Comparison of ENCODE assay signal across 8 cellular contexts in the genomic region with DNA sequence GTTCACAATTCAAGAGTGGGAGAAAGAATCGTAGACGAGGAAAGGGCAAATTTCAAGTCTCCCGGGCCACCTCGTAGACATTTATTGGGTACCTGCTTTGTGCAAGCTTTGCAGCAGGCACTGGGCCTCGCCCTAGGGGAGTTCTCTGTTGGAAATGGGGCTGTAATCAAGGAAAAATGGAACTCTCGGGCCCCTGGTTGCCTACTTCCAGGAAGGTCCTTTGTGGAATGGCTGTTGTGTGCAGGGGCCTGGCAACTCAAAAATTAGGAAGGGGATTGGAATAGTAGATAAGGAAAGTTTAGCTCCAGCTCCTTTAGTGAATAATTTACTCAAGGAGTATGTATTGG. TPM values are rescaled to one million over a fixed set of nuclear protein-coding genes. Genes with fewer than 3 reads are reported as not detected.
DNase-seq lines count a peak whose midpoint lies in the region; ATAC-seq, FAIRE-seq and TF ChIP-seq lines count a peak whose summit lies in the region.

No MANE protein-coding gene starts in this region.

- no peaks in the 10 kb centered on the region for H3K9me3 ChIP-seq in iPS-18a (ENCODE audit: control insufficient read depth, low read depth, low read length)

- FAIRE-seq in HTR-8/SVneo (lab: Jason Lieb, UNC) = no peak

- no peaks in the 10 kb centered on the region for H3K27me3 ChIP-seq in HL-60 (ENCODE audit: insufficient read depth, poor library complexity, severe bottlenecking)
- no peaks in the 10 kb centered on the region for H3K27me3 ChIP-seq in iPS-18a (ENCODE audit: control insufficient read depth, insufficient read depth, low read length)

- no peaks in the 10 kb centered on the region for H3K9me3 Mint-ChIP-seq in activated naive CD4-positive, alpha-beta T cell treated with anti-CD3 and anti-CD28 coated beads, Interleukin-2, amount 50 U/mL, for 72 hours
- no peaks in the 10 kb centered on the region for H3K9me3 Mint-ChIP-seq in stimulated activated naive B cell treated with anti-CD40 and anti-IgM and Interleukin-4, amounts not matched to agents 10 μg/mL and 1 μg/mL and 100 μg/mL, for 72 hours

- peaks cover 27 to 38% of the 10 kb centered on the region in 2 donors for H3K36me3 Mint-ChIP-seq in activated naive CD4-positive, alpha-beta T cell treated with anti-CD3 and anti-CD28 coated beads, Interleukin-2, amount 50 U/mL, for 72 hours
- H3K36me3 Mint-ChIP-seq in stimulated activated naive B cell treated with anti-CD40 and anti-IgM and Interleukin-4, amounts not matched to agents 10 μg/mL and 1 μg/mL and 100 μg/mL, for 72 hours = peaks cover 19 to 32% of the 10 kb centered on the region in 2 donors

- H3K4me1 Mint-ChIP-seq in stimulated activated naive B cell treated with anti-CD40 and anti-IgM and Interleukin-4, amounts not matched to agents 10 μg/mL and 1 μg/mL and 100 μg/mL, for 72 hours = peaks cover 34 to 58% of the 10 kb centered on the region in 2 donors

- H3K27me3 Mint-ChIP-seq in stimulated activated naive B cell treated with anti-CD40 and anti-IgM and Interleukin-4, amounts not matched to agents 10 μg/mL and 1 μg/mL and 100 μg/mL, for 72 hours = no peaks in the 10 kb centered on the region

- peak overlapping the region; percentile 91 to 96 for H3K4me3 Mint-ChIP-seq in stimulated activated naive B cell treated with anti-CD40 and anti-IgM and Interleukin-4, amounts not matched to agents 10 μg/mL and 1 μg/mL and 100 μg/mL, for 72 hours

- DNase-seq in HL-60 (ENCODE audit: low read depth in 1 of 2, low spot score in 1 of 2) (no peak), HTR-8/SVneo (ENCODE audit: insufficient read length, low spot score) (no peak), NCI-H128 (lab: John Stamatoyannopoulos, UW; ENCODE audit: unreplicated experiment) (no peak)
- DNase-seq in activated naive CD4-positive, alpha-beta T cell treated with anti-CD3 and anti-CD28 coated beads, Interleukin-2, amount 50 U/mL, for 72 hours (ENCODE audit: low spot score in 2 of 2) = no peak
- DNase-seq in stimulated activated naive B cell treated with anti-CD40 and anti-IgM and Interleukin-4, amounts not matched to agents 10 μg/mL and 1 μg/mL and 100 μg/mL, for 72 hours = no peak

- H3K4me1 ChIP-seq in iPS-18a (ENCODE audit: control insufficient read depth, low read depth, low read length) = peaks cover 8% of the 10 kb centered on the region

- no peak for TF ChIP-seq CTCF in HL-60 (IDR thresholded peaks at IDR 0.05; ENCODE audit: insufficient read depth, low read length)

- no peak for ATAC-seq in activated naive CD4-positive, alpha-beta T cell treated with anti-CD3 and anti-CD28 coated beads, Interleukin-2, amount 50 U/mL, for 72 hours
- ATAC-seq in stimulated activated naive B cell treated with anti-CD40 and anti-IgM and Interleukin-4, amounts not matched to agents 10 μg/mL and 1 μg/mL and 100 μg/mL, for 72 hours (replicated peaks) = no peak
- ATAC-seq in HG03571 (IDR thresholded peaks at IDR 0.05; ENCODE audit: unreplicated experiment) (no peak), GM19455 (IDR thresholded peaks at IDR 0.05; ENCODE audit: unreplicated experiment) (no peak)

- H3K9ac ChIP-seq in iPS-18a (ENCODE audit: low read length) = peak overlapping the region; percentile 88

- peak overlapping the region; percentile 92 to 95 for H3K27ac Mint-ChIP-seq in activated naive CD4-positive, alpha-beta T cell treated with anti-CD3 and anti-CD28 coated beads, Interleukin-2, amount 50 U/mL, for 72 hours
- no peak overlapping the region for H3K27ac Mint-ChIP-seq in stimulated activated naive B cell treated with anti-CD40 and anti-IgM and Interleukin-4, amounts not matched to agents 10 μg/mL and 1 μg/mL and 100 μg/mL, for 72 hours

- peak overlapping the region; percentile 95 for H3K4me3 ChIP-seq in HL-60 (replicated peaks; ENCODE audit: insufficient read depth, low read length)
- H3K4me3 ChIP-seq in iPS-18a (ENCODE audit: low read length) = peak overlapping the region; percentile 92

- H3K27ac ChIP-seq in HL-60 (replicated peaks) (peak overlapping the region; percentile 80), iPS-18a (ENCODE audit: low read length) (peak overlapping the region; percentile 51)

- H3K36me3 ChIP-seq in iPS-18a (ENCODE audit: control insufficient read depth, low read depth, low read length) = peaks cover 13% of the 10 kb centered on the region

RNA-seq across cellular contexts. Expression of gene ZNF526, which starts 0.6 kb away (rescaled TPM):
- 10 to 100 TPM; 13.2 to 14.5 TPM for total RNA-seq in activated naive CD4-positive, alpha-beta T cell treated with anti-CD3 and anti-CD28 coated beads, Interleukin-2, amount 50 U/mL, for 72 hours

RNA-seq across cellular contexts. Expression of gene DEDD2, which starts 3.2 kb away (rescaled TPM):
- total RNA-seq in activated naive CD4-positive, alpha-beta T cell treated with anti-CD3 and anti-CD28 coated beads, Interleukin-2, amount 50 U/mL, for 72 hours = 10 to 100 TPM; 28.7 to 39.3 TPM

RNA-seq across cellular contexts. Expression of gene GSK3A, which starts 21.7 kb away (rescaled TPM):
- total RNA-seq in activated naive CD4-positive, alpha-beta T cell treated with anti-CD3 and anti-CD28 coated beads, Interleukin-2, amount 50 U/mL, for 72 hours = 10 to 100 TPM; 38.1 to 39.5 TPM

RNA-seq across cellular contexts. Expression of gene ERF, which starts 34.2 kb away (rescaled TPM):
- total RNA-seq in activated naive CD4-positive, alpha-beta T cell treated with anti-CD3 and anti-CD28 coated beads, Interleukin-2, amount 50 U/mL, for 72 hours = 10 to 100 TPM; 48.8 to 67.8 TPM

RNA-seq across cellular contexts. Expression of gene CIC, which starts 48.3 kb away (rescaled TPM):
- total RNA-seq in activated naive CD4-positive, alpha-beta T cell treated with anti-CD3 and anti-CD28 coated beads, Interleukin-2, amount 50 U/mL, for 72 hours = 10 to 100 TPM; 87.7 to 90.6 TPM
